In the genomic region with DNA sequence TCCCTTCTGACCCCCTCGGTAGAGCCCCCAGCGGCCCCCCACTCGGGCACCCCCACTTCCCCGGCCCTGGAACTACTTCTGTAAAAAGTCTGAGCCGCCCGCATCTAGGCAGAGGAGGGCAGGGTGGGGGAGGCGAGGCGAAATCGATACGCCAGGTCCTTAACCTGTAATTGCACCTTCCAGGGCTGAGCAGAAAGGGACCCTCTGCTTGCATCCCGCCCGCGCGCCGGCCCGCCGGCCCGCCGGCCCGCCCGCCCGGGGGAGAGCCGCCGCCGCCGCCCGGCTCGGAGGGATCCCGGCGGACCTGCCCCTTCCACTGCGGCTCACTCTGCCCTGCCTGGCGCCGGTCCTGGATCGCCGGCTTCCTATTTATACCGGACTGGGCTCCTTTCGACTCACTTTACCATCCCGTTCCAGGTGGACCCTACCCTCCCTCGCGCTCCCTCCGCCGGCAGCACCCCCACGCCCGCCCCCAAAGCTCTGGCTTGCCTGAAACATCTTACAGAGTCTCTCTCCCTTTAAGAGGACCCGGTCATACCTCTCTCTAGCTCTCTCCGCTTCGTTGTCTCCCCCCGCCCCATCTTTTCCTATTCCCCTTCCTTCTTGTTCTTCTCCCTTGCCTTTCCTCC, we compare ENCODE assay signal across 1 cellular context.
A peak's percentile ranks its signal among the peaks of the same experiment; 100 is the strongest.
TF ChIP-seq lines count a peak whose summit lies in the region.

No MANE protein-coding gene starts in this region.

TF ChIP-seq in HEK293, 187 proteins besides CTCF, POLR2A, EP300 and RAD21 (continued from another document):
- TF ChIP-seq, protein P1, sequence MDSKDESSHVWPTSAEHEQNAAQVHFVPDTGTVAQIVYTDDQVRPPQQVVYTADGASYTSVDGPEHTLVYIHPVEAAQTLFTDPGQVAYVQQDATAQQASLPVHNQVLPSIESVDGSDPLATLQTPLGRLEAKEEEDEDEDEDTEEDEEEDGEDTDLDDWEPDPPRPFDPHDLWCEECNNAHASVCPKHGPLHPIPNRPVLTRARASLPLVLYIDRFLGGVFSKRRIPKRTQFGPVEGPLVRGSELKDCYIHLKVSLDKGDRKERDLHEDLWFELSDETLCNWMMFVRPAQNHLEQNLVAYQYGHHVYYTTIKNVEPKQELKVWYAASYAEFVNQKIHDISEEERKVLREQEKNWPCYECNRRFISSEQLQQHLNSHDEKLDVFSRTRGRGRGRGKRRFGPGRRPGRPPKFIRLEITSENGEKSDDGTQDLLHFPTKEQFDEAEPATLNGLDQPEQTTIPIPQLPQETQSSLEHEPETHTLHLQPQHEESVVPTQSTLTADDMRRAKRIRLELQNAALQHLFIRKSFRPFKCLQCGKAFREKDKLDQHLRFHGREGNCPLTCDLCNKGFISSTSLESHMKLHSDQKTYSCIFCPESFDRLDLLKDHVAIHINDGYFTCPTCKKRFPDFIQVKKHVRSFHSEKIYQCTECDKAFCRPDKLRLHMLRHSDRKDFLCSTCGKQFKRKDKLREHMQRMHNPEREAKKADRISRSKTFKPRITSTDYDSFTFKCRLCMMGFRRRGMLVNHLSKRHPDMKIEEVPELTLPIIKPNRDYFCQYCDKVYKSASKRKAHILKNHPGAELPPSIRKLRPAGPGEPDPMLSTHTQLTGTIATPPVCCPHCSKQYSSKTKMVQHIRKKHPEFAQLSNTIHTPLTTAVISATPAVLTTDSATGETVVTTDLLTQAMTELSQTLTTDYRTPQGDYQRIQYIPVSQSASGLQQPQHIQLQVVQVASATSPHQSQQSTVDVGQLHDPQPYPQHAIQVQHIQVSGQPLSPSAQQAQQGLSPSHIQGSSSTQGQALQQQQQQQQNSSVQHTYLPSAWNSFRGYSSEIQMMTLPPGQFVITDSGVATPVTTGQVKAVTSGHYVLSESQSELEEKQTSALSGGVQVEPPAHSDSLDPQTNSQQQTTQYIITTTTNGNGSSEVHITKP (tag by site-specific recombination; IDR thresholded peaks at IDR 0.05), result peak; percentile 75
- peak; percentile 95 for TF ChIP-seq ZNF692 (tag by site-specific recombination; IDR thresholded peaks at IDR 0.05)
TF ChIP-seq in HEK293: peak in this region for 10.
